Comparison of ENCODE assay signal across 9 cellular contexts in the genomic region with DNA sequence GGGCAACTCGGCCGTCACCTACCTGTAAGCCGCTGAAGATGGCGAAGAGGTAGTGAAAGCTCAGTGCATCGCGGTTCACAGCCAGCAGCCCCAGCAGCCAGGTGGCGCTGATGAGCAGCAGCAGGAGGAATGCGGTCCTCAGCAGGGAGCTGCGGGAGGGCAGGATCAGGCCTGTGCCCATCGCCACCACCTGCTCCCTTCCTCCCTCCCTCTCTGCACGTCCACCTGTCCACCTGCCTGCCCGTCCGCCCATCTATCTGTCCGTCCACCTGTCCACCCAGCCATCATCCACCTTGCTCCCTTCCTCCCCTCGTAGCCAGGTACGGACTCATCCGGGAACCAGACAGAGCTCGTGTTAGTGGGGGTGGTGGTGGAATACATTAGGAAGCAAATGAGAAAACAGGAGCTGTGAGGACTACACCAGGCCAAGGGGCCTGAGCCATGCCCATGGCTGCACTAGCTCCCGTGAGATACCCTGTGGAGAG. TPM values are rescaled to one million over a fixed set of nuclear protein-coding genes. Genes with fewer than 3 reads are reported as not detected.
DNase-seq lines count a peak whose midpoint lies in the region; ATAC-seq, FAIRE-seq and TF ChIP-seq lines count a peak whose summit lies in the region.
"Had no signal": no experiment of that assay in that cellular context is flagged by ENCODE, and none has a peak within 500 bp of the region (broad histone marks: within the 10 kb centered on the region; RNA-seq: fewer than 3 reads in every experiment).

No MANE protein-coding gene starts in this region.

- 0 out of 2 replicates have a peak, but pooled peaks cover 13% of the 10 kb centered on the region for H4K20me1 ChIP-seq in Karpas-422 (ENCODE audit: insufficient read depth, low read depth, low read length)

- no peak overlapping the region for H2AFZ ChIP-seq in Karpas-422 (ENCODE audit: low read length)

- H3K36me3 Mint-ChIP-seq in activated naive CD8-positive, alpha-beta T cell treated with anti-CD3 and anti-CD28 coated beads, Interleukin-2, amount 10 ng/mL, durations not matched to agents 7 days and 5 days: no peaks in the 10 kb centered on the region

- TF ChIP-seq CTCF in D721Med (IDR thresholded peaks at IDR 0.05; ENCODE audit: insufficient read depth, missing control alignments) (peak; percentile 83), right atrium auricular region (IDR thresholded peaks at IDR 0.05) (peak; percentile 64 to 91)

- POLR2A ChIA-PET in activated naive CD8-positive, alpha-beta T cell treated with anti-CD3 and anti-CD28 coated beads, Interleukin-2, amount 10 ng/mL, durations not matched to agents 7 days and 5 days (lab: Charles Lee): interaction anchor here (0.6 kb wide), 1 partner anchor 174 kb away, joined by 3 read pairs; no protein-coding TSS in a partner anchor

- H3K27me3 ChIP-seq in Karpas-422 (ENCODE audit: low read length): no peaks in the 10 kb centered on the region
- H3K27me3 ChIP-seq in right atrium auricular region: no peaks in the 10 kb centered on the region

- H3K4me3 Mint-ChIP-seq in activated naive CD8-positive, alpha-beta T cell treated with anti-CD3 and anti-CD28 coated beads, Interleukin-2, amount 10 ng/mL, durations not matched to agents 7 days and 5 days: no peak overlapping the region
- H3K4me3 Mint-ChIP-seq: T-helper 1 cell treated with Interleukin-12 subunit alpha and Interleukin-12 subunit beta and Interleukin-4 antibody, amounts not matched to agents 30 μg/mL and 1 μg/mL, for 36 hours had no signal

- no peaks in the 10 kb centered on the region for H3K9me3 Mint-ChIP-seq in activated naive CD8-positive, alpha-beta T cell treated with anti-CD3 and anti-CD28 coated beads, Interleukin-2, amount 10 ng/mL, durations not matched to agents 7 days and 5 days
- H3K9me3 Mint-ChIP-seq: T-helper 1 cell treated with Interleukin-12 subunit alpha and Interleukin-12 subunit beta and Interleukin-4 antibody, amounts not matched to agents 30 μg/mL and 1 μg/mL, for 36 hours had no signal

- H3K4me3 ChIP-seq in Karpas-422 (ENCODE audit: low read length) (no peak overlapping the region), right atrium auricular region (no peak overlapping the region)

- H3K9me3 ChIP-seq in Karpas-422 (ENCODE audit: low read length) (no peaks in the 10 kb centered on the region), right atrium auricular region (no peaks in the 10 kb centered on the region)

- H3K9ac ChIP-seq in Karpas-422 (ENCODE audit: low read length): no peak overlapping the region

- H3K27me3 Mint-ChIP-seq in activated naive CD8-positive, alpha-beta T cell treated with anti-CD3 and anti-CD28 coated beads, Interleukin-2, amount 10 ng/mL, durations not matched to agents 7 days and 5 days: peaks cover 4% of the 10 kb centered on the region

- no peaks in the 10 kb centered on the region for H3K9me2 ChIP-seq in Karpas-422 (replicated peaks; ENCODE audit: insufficient read depth, low read length)

- H3K4me1 Mint-ChIP-seq in activated naive CD8-positive, alpha-beta T cell treated with anti-CD3 and anti-CD28 coated beads, Interleukin-2, amount 10 ng/mL, durations not matched to agents 7 days and 5 days: peaks cover 10% of the 10 kb centered on the region

- no peak overlapping the region for H3K27ac Mint-ChIP-seq in activated naive CD8-positive, alpha-beta T cell treated with anti-CD3 and anti-CD28 coated beads, Interleukin-2, amount 10 ng/mL, durations not matched to agents 7 days and 5 days
- H3K27ac Mint-ChIP-seq: T-helper 1 cell treated with Interleukin-12 subunit alpha and Interleukin-12 subunit beta and Interleukin-4 antibody, amounts not matched to agents 30 μg/mL and 1 μg/mL, for 36 hours had no signal

- H3K27ac ChIP-seq in Karpas-422 (ENCODE audit: low read length) (no peak overlapping the region), right atrium auricular region (no peak overlapping the region)

- H3K36me3 ChIP-seq in Karpas-422 (ENCODE audit: insufficient read depth, low read length): no peaks in the 10 kb centered on the region
- H3K36me3 ChIP-seq in right atrium auricular region: no peaks in the 10 kb centered on the region

- H3K79me2 ChIP-seq in Karpas-422 (ENCODE audit: low read length): no peaks in the 10 kb centered on the region

- FAIRE-seq in D721Med (lab: Jason Lieb, UNC): no peak

- ATAC-seq in activated naive CD8-positive, alpha-beta T cell treated with anti-CD3 and anti-CD28 coated beads, Interleukin-2, amount 10 ng/mL, durations not matched to agents 7 days and 5 days (ENCODE audit: low read depth): peak; percentile 74
- ATAC-seq in GM21786 (IDR thresholded peaks at IDR 0.05; ENCODE audit: unreplicated experiment): no peak
- ATAC-seq in HG03280 (IDR thresholded peaks at IDR 0.05; ENCODE audit: unreplicated experiment): no peak

- H3K4me1 ChIP-seq in Karpas-422 (ENCODE audit: low read length) (peaks cover 18% of the 10 kb centered on the region), right atrium auricular region (no peaks in the 10 kb centered on the region)

- peak overlapping the region; percentile 38 for H3K4me2 ChIP-seq in Karpas-422 (ENCODE audit: low read depth, low read length, poor library complexity, severe bottlenecking)

- DNase-seq in D721Med (ENCODE audit: insufficient read length, low spot score): peak; percentile 62
- peak; percentile 92 for DNase-seq in Karpas-422
- peak; percentile 43 for DNase-seq in T follicular helper cell (ENCODE audit: low read depth)
- DNase-seq in activated naive CD8-positive, alpha-beta T cell treated with anti-CD3 and anti-CD28 coated beads, Interleukin-2, amount 10 ng/mL, durations not matched to agents 7 days and 5 days: peak; percentile 85
- DNase-seq in right atrium auricular region (ENCODE audit: low spot score): no peak
- peak; percentile 82 for DNase-seq in stimulated activated CD4-positive, alpha-beta T cell treated with anti-CD3 and anti-CD28 coated beads, Interleukin-15, amount 100 ng/mL, for 24 hours

RNA-seq across cellular contexts. Expression of a gene that starts 32.2 kb away (rescaled TPM):
- total RNA-seq in Karpas-422 (2014; rRNA removed; shearing (Covaris generic); ENCODE audit: low replicate concordance): 48.4 and 61.0 TPM in 2 replicates
- total RNA-seq in activated naive CD8-positive, alpha-beta T cell treated with anti-CD3 and anti-CD28 coated beads, Interleukin-2, amount 10 ng/mL, durations not matched to agents 7 days and 5 days: 10 to 100 TPM; 76.3 to 86.4 TPM
- total RNA-seq in right atrium auricular region: 10 to 100 TPM; 22.2 to 22.4 TPM
